ENCODE assay signal across 15 cellular contexts in the genomic region with DNA sequence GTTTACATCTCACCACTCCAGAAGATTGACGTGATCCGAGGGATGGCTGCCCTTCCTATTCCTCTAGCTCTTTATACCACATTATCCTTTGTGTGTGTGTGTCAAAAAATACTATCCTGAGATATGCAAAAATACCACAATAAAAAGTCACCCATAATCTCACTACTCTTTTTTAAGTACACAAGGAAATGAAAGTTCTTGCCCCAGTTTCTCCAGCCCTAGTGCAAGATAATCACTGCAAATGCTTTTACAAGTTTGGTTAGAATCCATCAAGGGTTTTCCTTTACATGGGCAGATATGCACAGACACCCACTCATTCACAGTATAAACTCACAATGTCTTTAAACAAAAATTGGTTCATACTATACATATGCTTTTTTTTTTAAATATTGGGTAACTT.
"Had no signal": no experiment of that assay in that cellular context is flagged by ENCODE, and none has a peak within 500 bp of the region (broad histone marks: within the 10 kb centered on the region; RNA-seq: fewer than 3 reads in every experiment).

No MANE protein-coding gene starts in this region.

- H3K4me3 ChIP-seq: lower lobe of right lung, transverse colon had no signal

- H3K27me3 ChIP-seq: transverse colon had no signal

- DNase-seq: activated effector memory CD4-positive, alpha-beta T cell treated with Interleukin-2 at 50 U/mL for 16 hours; activated T-cell treated with anti-CD3 and anti-CD28 coated beads, Interleukin-2, amount 50 U/mL, for 24 hours; amniotic stem cell; cerebellar nuclear complex; dermis blood vessel endothelial cell; endodermal cell; hippocampal formation; kidney glomerular epithelial cell; lower lobe of right lung; naive thymus-derived CD4-positive, alpha-beta T cell; right cardiac atrium; small intestine; transverse colon had no signal

- ATAC-seq: activated CD4-positive, CD25-positive, alpha-beta regulatory T cell treated with anti-CD3 and anti-CD28 coated beads, Interleukin-2, amount 50 U/mL, for 24 hours; lower lobe of right lung; naive thymus-derived CD4-positive, alpha-beta T cell; right cardiac atrium; stimulated activated memory B cell treated with anti-CD40 and anti-IgM and Interleukin-4, amounts not matched to agents 10 μg/mL and 1 μg/mL and 100 μg/mL, for 72 hours had no signal

- H3K36me3 ChIP-seq: lower lobe of right lung, transverse colon had no signal

- H3K4me1 ChIP-seq: lower lobe of right lung, transverse colon had no signal

- H3K9me3 ChIP-seq: lower lobe of right lung had no signal

- H3K27ac ChIP-seq: lower lobe of right lung, transverse colon had no signal

- FAIRE-seq: small intestine had no signal
